ENCODE assay signal across 1 cellular context in genomic region chr16:3059723-3060242, GRCh38.
TF ChIP-seq lines count a peak whose summit lies in the region.

No MANE protein-coding gene starts in this region.

TF ChIP-seq in IMR-90, 13 proteins besides CTCF, POLR2A, EP300 and RAD21:
- TF ChIP-seq SMC3 (IDR thresholded peaks at IDR 0.05; ENCODE audit: low read depth, low read length) (no peak), CEBPB (IDR thresholded peaks at IDR 0.05; ENCODE audit: low read depth, low read length) (no peak), ELK1 (IDR thresholded peaks at IDR 0.05; ENCODE audit: borderline replicate concordance, low read depth, low read length) (no peak), MXI1 (IDR thresholded peaks at IDR 0.05; ENCODE audit: borderline replicate concordance, low read depth, low read length) (no peak), NFE2L2 (IDR thresholded peaks at IDR 0.05; ENCODE audit: low read depth, low read length) (no peak), BHLHE40 (IDR thresholded peaks at IDR 0.05; ENCODE audit: low read depth, low read length) (no peak)
TF ChIP-seq in IMR-90: peak in this region for 0.
